In genomic region chr2:13046557-13047165, GRCh38 we compare ENCODE assay signal across 9 cellular contexts.
DNase-seq lines count a peak whose midpoint lies in the region; ATAC-seq, FAIRE-seq and TF ChIP-seq lines count a peak whose summit lies in the region.
"Had no signal": no experiment of that assay in that cellular context is flagged by ENCODE, and none has a peak within 500 bp of the region (broad histone marks: within the 10 kb centered on the region; RNA-seq: fewer than 3 reads in every experiment).

No MANE protein-coding gene starts in this region.

- TF ChIP-seq POLR2A in endothelial cell of umbilical vein (IDR thresholded peaks at IDR 0.05; ENCODE audit: low read depth, low read length), result no peak

- no peaks in the 10 kb centered on the region for H3K4me1 ChIP-seq in endothelial cell of umbilical vein (ENCODE audit: control insufficient read depth, extremely low read depth, insufficient read depth, low read length)

- H3K27me3 Mint-ChIP-seq in activated CD4-positive, alpha-beta T cell treated with anti-CD3 and anti-CD28 coated beads for 36 hours, result peaks cover 27% of the 10 kb centered on the region

- H2AFZ ChIP-seq in endothelial cell of umbilical vein (ENCODE audit: low read depth, low read length), result no peak overlapping the region

- CTCF ChIA-PET in endothelial cell of umbilical vein (lab: Charles Lee), result interaction anchor here (0.8 to 1.1 kb wide), 3 partner anchors 10 to 16 kb away, joined by 3 to 5 read pairs (median 3); no protein-coding TSS in a partner anchor
- CTCF ChIA-PET in activated CD4-positive, alpha-beta T cell treated with anti-CD3 and anti-CD28 coated beads for 36 hours (lab: Charles Lee), result interaction anchor here (1.0 to 1.2 kb wide), 2 partner anchors 25 to 1352 kb away, joined by 3 read pairs; no protein-coding TSS in a partner anchor

- no peak overlapping the region for H3K4me2 ChIP-seq in endothelial cell of umbilical vein (ENCODE audit: insufficient read depth, low read length)

- peak in 1 of 2 donors; percentile 6 for TF ChIP-seq CTCF in endothelial cell of umbilical vein (IDR thresholded peaks at IDR 0.05; ENCODE audit: extremely low read depth in 1 of 2, insufficient read depth in 1 of 2, low read depth in 1 of 2, low read length in 2 of 2)
- peak; percentile 36 for TF ChIP-seq CTCF in retinal pigment epithelial cell (conservative IDR thresholded peaks at IDR 0.05; ENCODE audit: low read depth, low read length)

- DNase-seq in SIG-M5 treated with dmso at 0.1 percent for 504 hours (lab: John Stamatoyannopoulos, UW; ENCODE audit: unreplicated experiment), result peak; percentile 4
- no peak for DNase-seq in SIG-M5 (lab: John Stamatoyannopoulos, UW)
- peak; percentile 45 for DNase-seq in NCI-H748 (lab: John Stamatoyannopoulos, UW; ENCODE audit: unreplicated experiment)
- peak; percentile 44 for DNase-seq in endothelial cell of umbilical vein (ENCODE audit: low read depth, low spot score)
- DNase-seq in retinal pigment epithelial cell (ENCODE audit: low read depth), result no peak
- no peak for DNase-seq in activated CD4-positive, alpha-beta T cell treated with anti-CD3 and anti-CD28 coated beads for 36 hours
- DNase-seq: naive B cell had no signal

- H3K4me3 ChIP-seq in endothelial cell of umbilical vein (replicated peaks in 1 of 3; ENCODE audit: insufficient read depth in 1 of 3, low read depth in 1 of 3, low read length in 3 of 3), result no peak overlapping the region
- H3K4me3 ChIP-seq in retinal pigment epithelial cell (ENCODE audit: low read length), result no peak overlapping the region

- H3K36me3 Mint-ChIP-seq in activated CD4-positive, alpha-beta T cell treated with anti-CD3 and anti-CD28 coated beads for 36 hours (ENCODE audit: low read depth), result no peaks in the 10 kb centered on the region
- H3K36me3 Mint-ChIP-seq: naive B cell had no signal

- H3K27ac ChIP-seq in endothelial cell of umbilical vein (ENCODE audit: insufficient read depth, low read depth, low read length), result no peak overlapping the region

- no peak overlapping the region for H3K9ac ChIP-seq in endothelial cell of umbilical vein (replicated peaks; ENCODE audit: extremely low read depth, insufficient read depth, low read length)

- H3K9me3 ChIP-seq in endothelial cell of umbilical vein (replicated peaks; ENCODE audit: control insufficient read depth, insufficient read depth, low read length), result no peaks in the 10 kb centered on the region

- intact Hi-C loops in endothelial cell of umbilical vein (cut with micrococcal nuclease), result no loop called here
- intact Hi-C loops in activated CD4-positive, alpha-beta T cell treated with anti-CD3 and anti-CD28 coated beads for 36 hours (cut with DNase I, micrococcal nuclease), result no loop called here

- no TSS peak for BruUV-seq in endothelial cell of umbilical vein (replicated peaks; lab: Mats Ljungman, UMichigan)

- H3K9me3 Mint-ChIP-seq in activated CD4-positive, alpha-beta T cell treated with anti-CD3 and anti-CD28 coated beads for 36 hours (ENCODE audit: low read depth), result no peaks in the 10 kb centered on the region

- H3K36me3 ChIP-seq in endothelial cell of umbilical vein (ENCODE audit: control insufficient read depth in 2 of 2, extremely low read depth in 1 of 2, insufficient read depth in 2 of 2, low read length in 2 of 2), result no peaks in the 10 kb centered on the region

- FAIRE-seq in endothelial cell of umbilical vein (lab: Jason Lieb, UNC), result peak; percentile 15

- POLR2A ChIA-PET in endothelial cell of umbilical vein (lab: Charles Lee), result interaction anchor here (0.5 kb wide), 1 partner anchor 1004 kb away, joined by 3 read pairs; no protein-coding TSS in a partner anchor
- POLR2A ChIA-PET in activated CD4-positive, alpha-beta T cell treated with anti-CD3 and anti-CD28 coated beads for 36 hours (lab: Charles Lee), result no interaction called here

- H4K20me1 ChIP-seq in endothelial cell of umbilical vein (replicated peaks; ENCODE audit: control insufficient read depth, extremely low read depth, insufficient read depth, low read length), result no peaks in the 10 kb centered on the region

- dilution Hi-C loops in endothelial cell of umbilical vein (cut with MboI; ENCODE audit: extremely low pct_ligation_motif_present, low sequenced_read_pairs), result no loop called here

- H3K27me3 ChIP-seq in endothelial cell of umbilical vein (ENCODE audit: control insufficient read depth in 2 of 2, insufficient read depth in 2 of 2, low read length in 2 of 2), result no peaks in the 10 kb centered on the region

- H3K4me3 Mint-ChIP-seq in activated CD4-positive, alpha-beta T cell treated with anti-CD3 and anti-CD28 coated beads for 36 hours, result no peak overlapping the region
- H3K4me3 Mint-ChIP-seq: naive B cell had no signal

- no peak for ATAC-seq in HG02571 (IDR thresholded peaks at IDR 0.05; ENCODE audit: unreplicated experiment)
- no peak for ATAC-seq in HG02642 (IDR thresholded peaks at IDR 0.05; ENCODE audit: poor library complexity, unreplicated experiment)
- no peak for ATAC-seq in activated CD4-positive, alpha-beta T cell treated with anti-CD3 and anti-CD28 coated beads for 36 hours

- H3K4me1 Mint-ChIP-seq in activated CD4-positive, alpha-beta T cell treated with anti-CD3 and anti-CD28 coated beads for 36 hours, result no peaks in the 10 kb centered on the region
- H3K4me1 Mint-ChIP-seq: naive B cell had no signal

- H3K79me2 ChIP-seq in endothelial cell of umbilical vein (ENCODE audit: control insufficient read depth, insufficient read depth, low read length), result no peaks in the 10 kb centered on the region

- H3K9me1 ChIP-seq in endothelial cell of umbilical vein (replicated peaks; ENCODE audit: control insufficient read depth, extremely low read depth, insufficient read depth, low read length), result no peaks in the 10 kb centered on the region

- H3K27ac Mint-ChIP-seq in activated CD4-positive, alpha-beta T cell treated with anti-CD3 and anti-CD28 coated beads for 36 hours, result no peak overlapping the region
- H3K27ac Mint-ChIP-seq: naive B cell had no signal

TF ChIP-seq in endothelial cell of umbilical vein, 7 proteins besides CTCF, POLR2A, EP300 and RAD21:
- TF ChIP-seq MYC (IDR thresholded peaks at IDR 0.05; ENCODE audit: low read depth, low read length) (no peak), JUN (IDR thresholded peaks at IDR 0.05; ENCODE audit: borderline replicate concordance, insufficient read depth, insufficient read length, low read depth) (no peak), MAX (IDR thresholded peaks at IDR 0.05; ENCODE audit: insufficient read depth, insufficient read length) (no peak), POLR2AphosphoS5 (IDR thresholded peaks at IDR 0.05; ENCODE audit: insufficient read depth, low read depth, low read length) (no peak), EZH2 (IDR thresholded peaks at IDR 0.05; ENCODE audit: borderline replicate concordance, low read depth, low read length, severe bottlenecking) (no peak), GATA2 (IDR thresholded peaks at IDR 0.05; ENCODE audit: insufficient read depth, insufficient read length, low read depth, low read length) (no peak), FOS (IDR thresholded peaks at IDR 0.05; ENCODE audit: borderline replicate concordance, insufficient read depth, low read length) (no peak)

Comparison
In these comparisons a context has a peak if more than half of its experiments do, and no peak if none do; other contexts are left out.
1. DNase-seq: peak in SIG-M5 treated with dmso at 0.1 percent for 504 hours (single experiment), NCI-H748 (single experiment) and endothelial cell of umbilical vein (single experiment); none in SIG-M5 (single experiment), retinal pigment epithelial cell (single experiment) and activated CD4-positive, alpha-beta T cell treated with anti-CD3 and anti-CD28 coated beads for 36 hours (single experiment).